In genomic region chr11:56950510-56950909, GRCh38 we compare ENCODE assay signal across 28 cellular contexts. TPM values are rescaled to one million over a fixed set of nuclear protein-coding genes. Genes with fewer than 3 reads are reported as not detected.
DNase-seq lines count a peak whose midpoint lies in the region; ATAC-seq and TF ChIP-seq lines count a peak whose summit lies in the region.
"Had no signal": no experiment of that assay in that cellular context is flagged by ENCODE, and none has a peak within 500 bp of the region (broad histone marks: within the 10 kb centered on the region; RNA-seq: fewer than 3 reads in every experiment).

No MANE protein-coding gene starts in this region.

- H3K4me2 ChIP-seq in GM23338 = no peak overlapping the region

- H3F3A ChIP-seq in GM23338 (replicated peaks; ENCODE audit: low read depth) = no peaks in the 10 kb centered on the region

- H3K36me3 ChIP-seq in GM23338 (ENCODE audit: insufficient read depth) (no peaks in the 10 kb centered on the region), heart left ventricle (no peaks in the 10 kb centered on the region)
- H3K36me3 ChIP-seq: esophagus muscularis mucosa, gastroesophageal sphincter, MG63, pancreas, transverse colon had no signal

- H3K27me3 ChIP-seq in GM23338 (ENCODE audit: insufficient read depth) (no peaks in the 10 kb centered on the region), heart left ventricle (no peaks in the 10 kb centered on the region)
- H3K27me3 ChIP-seq: esophagus muscularis mucosa, gastroesophageal sphincter, MG63, pancreas, transverse colon had no signal

- no peaks in the 10 kb centered on the region for H3K79me2 ChIP-seq in GM23338 (replicated peaks; ENCODE audit: insufficient read depth)

- intact Hi-C loops in heart left ventricle (cut with DNase I) = loop anchor here in 1 of 10 donors (10.0 kb wide), 1 partner anchor 164 kb away; no protein-coding TSS in a partner anchor

- peaks cover 70% of the 10 kb centered on the region for H3K9me3 Mint-ChIP-seq in GM23338

- no peak overlapping the region for H3K27ac ChIP-seq in 22Rv1
- no peak overlapping the region for H3K27ac ChIP-seq in GM23338 (ENCODE audit: low read depth)
- no peak overlapping the region for H3K27ac ChIP-seq in heart left ventricle
- H3K27ac ChIP-seq: esophagus muscularis mucosa, gastroesophageal sphincter, pancreas, RWPE1, transverse colon had no signal

- peak; percentile 31; the same call in 1 of the 2 replicates for TF ChIP-seq CTCF in 22Rv1 (IDR thresholded peaks at IDR 0.05)
- TF ChIP-seq CTCF in GM23338 (conservative IDR thresholded peaks at IDR 0.05; ENCODE audit: low read depth in 2 of 2) = peak in 1 of 2 experiments; percentile 21; a peak in 2 of 4 replicates
- peak in 1 of 12 donors; percentile 19 for TF ChIP-seq CTCF in heart left ventricle (IDR thresholded peaks at IDR 0.05)

- no peaks in the 10 kb centered on the region for H4K20me1 ChIP-seq in GM23338 (replicated peaks; ENCODE audit: insufficient read depth)

- no peak overlapping the region for H3K4me3 Mint-ChIP-seq in GM23338
- H3K4me3 Mint-ChIP-seq: activated T-cell treated with anti-CD3 and anti-CD28 coated beads, Interleukin-2, amount 50 U/mL, for 24 hours had no signal

- H3K9me3 ChIP-seq in heart left ventricle = peaks cover 0 to 39% (median 15%) of the 10 kb centered on the region in 12 donors
- H3K9me3 ChIP-seq: MG63, pancreas, transverse colon had no signal

- H3K27me3 Mint-ChIP-seq in GM23338 (ENCODE audit: insufficient read depth, low read depth, poor library complexity) = no peaks in the 10 kb centered on the region
- H3K27me3 Mint-ChIP-seq: activated T-cell treated with anti-CD3 and anti-CD28 coated beads, Interleukin-2, amount 50 U/mL, for 24 hours; naive B cell had no signal

- ATAC-seq in GM23338 = no peak
- no peak for ATAC-seq in HG03039 (IDR thresholded peaks at IDR 0.05; ENCODE audit: unreplicated experiment)
- no peak for ATAC-seq in activated CD4-positive, CD25-positive, alpha-beta regulatory T cell treated with anti-CD3 and anti-CD28 coated beads, Interleukin-2, amount 50 U/mL, for 24 hours
- no peak for ATAC-seq in heart left ventricle
- ATAC-seq: gastroesophageal sphincter, HCT116, pancreas, right cardiac atrium had no signal

- no peak for TF ChIP-seq POLR2A in heart left ventricle (IDR thresholded peaks at IDR 0.05)

- peaks cover 27% of the 10 kb centered on the region for H3K36me3 Mint-ChIP-seq in GM23338 (ENCODE audit: low read depth)

- no peak overlapping the region for H3K27ac Mint-ChIP-seq in GM23338
- H3K27ac Mint-ChIP-seq: activated T-cell treated with anti-CD3 and anti-CD28 coated beads, Interleukin-2, amount 50 U/mL, for 24 hours; naive B cell had no signal

- WGBS in heart left ventricle, 4 donors = 70 to 100% (median 88%) methylated on average over 2 of the region's 2 CpGs

- H2AFZ ChIP-seq in GM23338 = no peak overlapping the region

- H3K9me2 ChIP-seq in GM23338 (ENCODE audit: insufficient read depth) = no peaks in the 10 kb centered on the region

- DNase-seq in GM23338 (ENCODE audit: low spot score) (peak; percentile 5), astrocyte of the hippocampus (ENCODE audit: low read depth, low spot score) (peak; percentile 5), left kidney (ENCODE audit: low read depth, low spot score) (peak; percentile 6), heart left ventricle (no peak)
- no peak for DNase-seq in stimulated activated CD4-positive, alpha-beta T cell treated with anti-CD3 and anti-CD28 coated beads, Interleukin-2, amount 100 ng/mL, for 48 hours
- DNase-seq: activated CD4-positive, CD25-positive, alpha-beta regulatory T cell treated with anti-CD3 and anti-CD28 coated beads, Interleukin-2, amount 50 U/mL, for 72 hours; activated CD8-positive, alpha-beta memory T cell treated with anti-CD3 and anti-CD28 coated beads for 24 hours; activated naive CD4-positive, alpha-beta T cell; activated T-cell treated with anti-CD3 and anti-CD28 coated beads, Interleukin-2, amount 50 U/mL, for 24 hours; C1 segment of cervical spinal cord; caudate nucleus; mesenchymal stem cell; MG63; naive B cell; NCI-H1436 treated with DMSO at 0.1 percent for 48 hours; NCI-H2171 treated with DMSO at 0.1 percent for 48 hours; NCI-H526; pancreas; right cardiac atrium; T1000; transverse colon had no signal

- no peaks in the 10 kb centered on the region for H3K4me1 ChIP-seq in GM23338 (ENCODE audit: insufficient read depth)
- peaks cover 0 to under 1% (median 0%) of the 10 kb centered on the region in 12 donors for H3K4me1 ChIP-seq in heart left ventricle
- H3K4me1 ChIP-seq: esophagus muscularis mucosa, gastroesophageal sphincter, pancreas, transverse colon had no signal

- H3K4me1 Mint-ChIP-seq in GM23338 = no peaks in the 10 kb centered on the region
- H3K4me1 Mint-ChIP-seq: naive B cell had no signal

- no peak overlapping the region for H3K4me3 ChIP-seq in GM23338
- no peak overlapping the region for H3K4me3 ChIP-seq in heart left ventricle
- H3K4me3 ChIP-seq: esophagus muscularis mucosa, gastroesophageal sphincter, MG63, pancreas, transverse colon had no signal

TF ChIP-seq in GM23338, 12 proteins besides CTCF, POLR2A, EP300 and RAD21:
- TF ChIP-seq EZH2 (IDR thresholded peaks at IDR 0.05; ENCODE audit: low read depth, unreplicated experiment) = no peak
- TF ChIP-seq STAT1 (IDR thresholded peaks at IDR 0.05; ENCODE audit: unreplicated experiment) = no peak

RNA-seq across cellular contexts. Expression of gene OR5AK2, which starts 38.2 kb away (rescaled TPM):
- not detected in 2 replicates for total RNA-seq in GM23338 (2014; rRNA removed; shearing (Covaris generic))
- polyA plus RNA-seq in GM23338 (2016; fragmentation: Nextera tagmentation; extraction: Ambion mirVana) = not detected in 2 replicates
- total RNA-seq in heart left ventricle = not detected
- not detected for polyA plus RNA-seq in heart left ventricle
- total RNA-seq: esophagus muscularis mucosa, gastroesophageal sphincter, pancreas, right cardiac atrium, transverse colon had no signal
- polyA plus RNA-seq: pancreas, right cardiac atrium had no signal

Comparison
In these comparisons a context has a peak if more than half of its experiments do, and no peak if none do; other contexts are left out.
1. DNase-seq: peak in GM23338 (single experiment), astrocyte of the hippocampus (single experiment) and left kidney (single experiment); none in stimulated activated CD4-positive, alpha-beta T cell treated with anti-CD3 and anti-CD28 coated beads, Interleukin-2, amount 100 ng/mL, for 48 hours (0 of 2) and heart left ventricle (0 of 5).